In genomic region chr10:70940834-70941568, GRCh38 we compare ENCODE assay signal across 16 cellular contexts. TPM values are rescaled to one million over a fixed set of nuclear protein-coding genes. Genes with fewer than 3 reads are reported as not detected.
DNase-seq lines count a peak whose midpoint lies in the region; TF ChIP-seq lines count a peak whose summit lies in the region.
"Had no signal": no experiment of that assay in that cellular context is flagged by ENCODE, and none has a peak within 500 bp of the region (broad histone marks: within the 10 kb centered on the region; RNA-seq: fewer than 3 reads in every experiment).

No MANE protein-coding gene starts in this region.

- H2AFZ ChIP-seq in neural progenitor cell (replicated peaks) (no peak overlapping the region), Karpas-422 (ENCODE audit: low read length) (no peak overlapping the region)

- H3K27ac Mint-ChIP-seq in neural progenitor cell: peak overlapping the region; percentile 53
- H3K27ac Mint-ChIP-seq: activated T-cell treated with anti-CD3 and anti-CD28 coated beads, Interleukin-2, amount 50 U/mL, for 24 hours; natural killer cell had no signal

- CTCF ChIA-PET in GM10248 (lab: Yijun Ruan, JAX): interaction anchor here (1.4 kb wide), 1 partner anchor 16 kb away, joined by 7 read pairs; no protein-coding TSS in a partner anchor

- H3K9me3 ChIP-seq in neural progenitor cell (ENCODE audit: low read depth): no peaks in the 10 kb centered on the region
- H3K9me3 ChIP-seq in Karpas-422 (ENCODE audit: low read length): no peaks in the 10 kb centered on the region
- H3K9me3 ChIP-seq: transverse colon had no signal

- H3K27me3 Mint-ChIP-seq in neural progenitor cell (ENCODE audit: insufficient read depth, low read depth): peaks cover 9% of the 10 kb centered on the region
- H3K27me3 Mint-ChIP-seq: activated T-cell treated with anti-CD3 and anti-CD28 coated beads, Interleukin-2, amount 50 U/mL, for 24 hours had no signal

- H3K36me3 Mint-ChIP-seq in neural progenitor cell: no peaks in the 10 kb centered on the region
- H3K36me3 Mint-ChIP-seq: natural killer cell had no signal

- DNase-seq in NCI-H1105 treated with DMSO at 0.1 percent for 48 hours (lab: John Stamatoyannopoulos, UW): peak; percentile 39
- no peak for DNase-seq in NCI-H1105 (lab: John Stamatoyannopoulos, UW)
- DNase-seq in NCI-H524 (lab: John Stamatoyannopoulos, UW): peak; percentile 46 to 62
- DNase-seq in cerebellum (ENCODE audit: low spot score): peak; percentile 77
- no peak for DNase-seq in neural progenitor cell (ENCODE audit: low spot score)
- DNase-seq in Karpas-422: no peak
- no peak for DNase-seq in GM10248 (ENCODE audit: extremely low spot score)
- DNase-seq in NOMO-1 treated with dmso at 0.1 percent for 144 hours (lab: John Stamatoyannopoulos, UW; ENCODE audit: unreplicated experiment): no peak
- DNase-seq: activated CD4-positive, CD25-positive, alpha-beta regulatory T cell; activated T-cell treated with anti-CD3 and anti-CD28 coated beads, Interleukin-2, amount 50 U/mL, for 24 hours; natural killer cell; NCI-H1694; SIG-M5; transverse colon had no signal

- POLR2A ChIA-PET in GM10248 (lab: Yijun Ruan, JAX): interaction anchor here (0.6 kb wide), 1 partner anchor 315 kb away, joined by 8 read pairs; no protein-coding TSS in a partner anchor

- H3K27me3 ChIP-seq in neural progenitor cell (no peaks in the 10 kb centered on the region), Karpas-422 (ENCODE audit: low read length) (no peaks in the 10 kb centered on the region)
- H3K27me3 ChIP-seq: transverse colon had no signal

- H3K4me2 ChIP-seq in neural progenitor cell (no peak overlapping the region), Karpas-422 (ENCODE audit: low read depth, low read length, poor library complexity, severe bottlenecking) (no peak overlapping the region)
- H3K4me2 ChIP-seq: smooth muscle cell had no signal

- no peak for TF ChIP-seq CTCF in neural progenitor cell (IDR thresholded peaks at IDR 0.05)
- no peak for TF ChIP-seq CTCF in GM10248 (IDR thresholded peaks at IDR 0.05; ENCODE audit: control extremely low read depth, extremely low read depth, low read depth, missing control alignments)

- no peaks in the 10 kb centered on the region for H3K36me3 ChIP-seq in neural progenitor cell
- no peaks in the 10 kb centered on the region for H3K36me3 ChIP-seq in Karpas-422 (ENCODE audit: insufficient read depth, low read length)
- H3K36me3 ChIP-seq: transverse colon had no signal

- peaks cover 4% of the 10 kb centered on the region for H3F3A ChIP-seq in neural progenitor cell (ENCODE audit: low read depth)

- H3K27ac ChIP-seq in neural progenitor cell: no peak overlapping the region
- H3K27ac ChIP-seq in Karpas-422 (ENCODE audit: low read length): no peak overlapping the region
- H3K27ac ChIP-seq: HL-60, transverse colon had no signal

- H3K79me2 ChIP-seq in neural progenitor cell (ENCODE audit: low read depth) (no peaks in the 10 kb centered on the region), Karpas-422 (ENCODE audit: low read length) (no peaks in the 10 kb centered on the region)

- H3K4me3 ChIP-seq in neural progenitor cell (no peak overlapping the region), Karpas-422 (ENCODE audit: low read length) (no peak overlapping the region)
- H3K4me3 ChIP-seq: smooth muscle cell, transverse colon had no signal

- H3K9me2 ChIP-seq in Karpas-422 (replicated peaks; ENCODE audit: insufficient read depth, low read length): no peaks in the 10 kb centered on the region

- H3K4me1 Mint-ChIP-seq in neural progenitor cell: peaks cover 22% of the 10 kb centered on the region
- H3K4me1 Mint-ChIP-seq: natural killer cell had no signal

- no peak overlapping the region for H3K4me3 Mint-ChIP-seq in neural progenitor cell
- H3K4me3 Mint-ChIP-seq: activated T-cell treated with anti-CD3 and anti-CD28 coated beads, Interleukin-2, amount 50 U/mL, for 24 hours; natural killer cell had no signal

- peaks cover 3% of the 10 kb centered on the region for H3K4me1 ChIP-seq in neural progenitor cell
- no peaks in the 10 kb centered on the region for H3K4me1 ChIP-seq in Karpas-422 (ENCODE audit: low read length)

- no peak overlapping the region for H3K9ac ChIP-seq in neural progenitor cell
- H3K9ac ChIP-seq in Karpas-422 (ENCODE audit: low read length): no peak overlapping the region

- H3K9me3 Mint-ChIP-seq in neural progenitor cell: no peaks in the 10 kb centered on the region
- H3K9me3 Mint-ChIP-seq: activated T-cell treated with anti-CD3 and anti-CD28 coated beads, Interleukin-2, amount 50 U/mL, for 24 hours; natural killer cell had no signal

- H4K20me1 ChIP-seq in neural progenitor cell (ENCODE audit: low read depth) (no peaks in the 10 kb centered on the region), Karpas-422 (ENCODE audit: insufficient read depth, low read depth, low read length) (no peaks in the 10 kb centered on the region)

RNA-seq across cellular contexts. Expression of gene PCBD1, which starts 52.6 kb away (rescaled TPM):
- total RNA-seq in cerebellum: 11.6 TPM
- 34.6 and 43.9 TPM in 2 replicates for total RNA-seq in neural progenitor cell (ENCODE audit: low replicate concordance)
- 73.7 and 76.4 TPM in 2 replicates for total RNA-seq in Karpas-422 (2014; rRNA removed; shearing (Covaris generic); ENCODE audit: low replicate concordance)

Comparison
In these comparisons a context has a peak if more than half of its experiments do, and no peak if none do; other contexts are left out.
1. DNase-seq: peak in NCI-H1105 treated with DMSO at 0.1 percent for 48 hours (single experiment), NCI-H524 (2 of 2) and cerebellum (single experiment); none in NCI-H1105 (single experiment), neural progenitor cell (single experiment), Karpas-422 (single experiment), GM10248 (single experiment) and NOMO-1 treated with dmso at 0.1 percent for 144 hours (single experiment).